27 cellular contexts compared by ENCODE assay signal in genomic region chr3:166111562-166111961, GRCh38.
"Had no signal": no experiment of that assay in that cellular context is flagged by ENCODE, and none has a peak within 500 bp of the region (broad histone marks: within the 10 kb centered on the region; RNA-seq: fewer than 3 reads in every experiment).

No MANE protein-coding gene starts in this region.

- H3K27me3 ChIP-seq: colonic mucosa, dorsolateral prefrontal cortex, esophagus muscularis mucosa, esophagus squamous epithelium, foreskin keratinocyte, gastrocnemius medialis, gastroesophageal sphincter, heart left ventricle, heart right ventricle had no signal

- H3K27ac ChIP-seq: colonic mucosa, coronary artery, dorsolateral prefrontal cortex, epithelial cell of prostate, esophagus muscularis mucosa, esophagus squamous epithelium, foreskin keratinocyte, gastrocnemius medialis, gastroesophageal sphincter, heart left ventricle, heart right ventricle had no signal

- H3K27me3 Mint-ChIP-seq: dendritic cell treated with granulocyte-macrophage colony-stimulating factor and Interleukin-4, amounts not matched to agents 40 ng/mL and 50 ng/mL, for 4 days; effector memory CD8-positive, alpha-beta T cell had no signal

- H3K27ac Mint-ChIP-seq: dendritic cell treated with granulocyte-macrophage colony-stimulating factor and Interleukin-4, amounts not matched to agents 40 ng/mL and 50 ng/mL, for 4 days; effector memory CD8-positive, alpha-beta T cell; endodermal cell had no signal

- H3K4me3 ChIP-seq: colonic mucosa, coronary artery, dorsolateral prefrontal cortex, esophagus muscularis mucosa, esophagus squamous epithelium, gastrocnemius medialis, gastroesophageal sphincter, heart left ventricle, heart right ventricle had no signal

- H3K9me3 ChIP-seq: colonic mucosa, esophagus muscularis mucosa, esophagus squamous epithelium, gastrocnemius medialis, gastroesophageal sphincter, heart left ventricle had no signal

- H3K9me3 Mint-ChIP-seq: dendritic cell treated with granulocyte-macrophage colony-stimulating factor and Interleukin-4, amounts not matched to agents 40 ng/mL and 50 ng/mL, for 4 days; endodermal cell had no signal

- ATAC-seq: effector memory CD8-positive, alpha-beta T cell; esophagus mucosa; foreskin keratinocyte; gastrocnemius medialis; gastroesophageal sphincter; heart left ventricle; heart right ventricle had no signal

- H3K4me3 Mint-ChIP-seq: dendritic cell treated with granulocyte-macrophage colony-stimulating factor and Interleukin-4, amounts not matched to agents 40 ng/mL and 50 ng/mL, for 4 days; effector memory CD8-positive, alpha-beta T cell; endodermal cell had no signal

- H3K36me3 ChIP-seq: colonic mucosa, esophagus muscularis mucosa, esophagus squamous epithelium, gastrocnemius medialis, gastroesophageal sphincter, heart left ventricle, heart right ventricle had no signal

- H3K4me1 ChIP-seq: colonic mucosa, gastrocnemius medialis, heart left ventricle, heart right ventricle had no signal

- FAIRE-seq: colon, endometrium, endothelial cell of umbilical vein had no signal

- DNase-seq: colonic mucosa; cortex of kidney; dermis blood vessel endothelial cell; dorsolateral prefrontal cortex; effector CD8-positive, alpha-beta T cell; effector memory CD4-positive, alpha-beta T cell; effector memory CD8-positive, alpha-beta T cell; endodermal cell; erythroblast; esophagus squamous epithelium; foreskin fibroblast; foreskin keratinocyte; foreskin melanocyte; gastrocnemius medialis; glutamatergic neuron; head of caudate nucleus; heart left ventricle; heart right ventricle had no signal
